Comparison of ENCODE assay signal across 13 cellular contexts in the genomic region with DNA sequence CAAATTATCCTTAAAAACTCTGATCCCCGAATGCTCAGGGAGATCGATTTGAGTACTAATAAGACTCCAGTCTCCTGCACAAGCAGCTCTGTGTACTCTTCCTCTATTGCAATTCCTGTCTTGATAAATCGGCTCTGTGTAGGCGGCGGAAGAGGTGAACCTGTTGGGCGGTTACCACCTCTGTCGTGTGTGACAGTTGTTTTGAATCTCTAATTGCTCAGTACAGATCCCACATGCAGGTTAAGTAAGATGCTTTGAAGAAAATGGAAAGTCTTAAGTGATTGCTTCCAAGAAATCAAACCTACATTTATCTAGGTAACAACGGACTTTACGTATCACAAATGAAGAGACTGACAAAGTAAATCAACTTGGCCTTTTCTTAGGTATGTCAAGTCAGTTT. TPM values are rescaled to one million over a fixed set of nuclear protein-coding genes. Genes with fewer than 3 reads are reported as not detected.
DNase-seq lines count a peak whose midpoint lies in the region; ATAC-seq and TF ChIP-seq lines count a peak whose summit lies in the region.
"Had no signal": no experiment of that assay in that cellular context is flagged by ENCODE, and none has a peak within 500 bp of the region (broad histone marks: within the 10 kb centered on the region; RNA-seq: fewer than 3 reads in every experiment).

No MANE protein-coding gene starts in this region.

- no peak for TF ChIP-seq CTCF in CD8-positive, alpha-beta T cell (IDR thresholded peaks at IDR 0.05)
- no peak for TF ChIP-seq CTCF in hepatocyte (IDR thresholded peaks at IDR 0.05; ENCODE audit: poor library complexity)
- TF ChIP-seq CTCF in A673 (conservative IDR thresholded peaks at IDR 0.05; ENCODE audit: low read depth, low read length) = no peak

- H3K4me1 ChIP-seq in CD8-positive, alpha-beta T cell (ENCODE audit: insufficient read depth, low read length) = no peaks in the 10 kb centered on the region
- H3K4me1 ChIP-seq in hepatocyte (ENCODE audit: insufficient read depth) (no peaks in the 10 kb centered on the region), A673 (ENCODE audit: insufficient read depth, low read length, poor library complexity, severe bottlenecking) (no peaks in the 10 kb centered on the region)
- H3K4me1 ChIP-seq: parathyroid adenoma had no signal

- BruUV-seq in A673 (replicated peaks; lab: Mats Ljungman, UMichigan) = no TSS peak

- H3K4me2 ChIP-seq in hepatocyte = no peak overlapping the region

- H3K27ac Mint-ChIP-seq in CD8-positive, alpha-beta T cell = peak overlapping the region; percentile 81

- H3K4me1 Mint-ChIP-seq in CD8-positive, alpha-beta T cell (ENCODE audit: low read depth) = peaks cover 7% of the 10 kb centered on the region

- H3K4me3 ChIP-seq in CD8-positive, alpha-beta T cell (ENCODE audit: low read depth, low read length) = no peak overlapping the region
- no peak overlapping the region for H3K4me3 ChIP-seq in hepatocyte
- H3K4me3 ChIP-seq in A673 (ENCODE audit: low read depth, low read length, poor library complexity, severe bottlenecking) = no peak overlapping the region

- 95% methylated on average over 9 of the region's 9 CpGs for WGBS in hepatocyte (ENCODE audit: low lambda C conversion rate, missing lambda C conversion rate)

- no peak overlapping the region for H2AFZ ChIP-seq in hepatocyte
- H2AFZ ChIP-seq: parathyroid adenoma had no signal

- H3K27me3 Mint-ChIP-seq in CD8-positive, alpha-beta T cell (ENCODE audit: low read depth) = no peaks in the 10 kb centered on the region

- no peak overlapping the region for H3K4me3 Mint-ChIP-seq in CD8-positive, alpha-beta T cell

- no peaks in the 10 kb centered on the region for H3K9me2 ChIP-seq in hepatocyte (replicated peaks; ENCODE audit: insufficient read depth)

- H3K27me3 ChIP-seq in CD8-positive, alpha-beta T cell (ENCODE audit: insufficient read depth, low read length) = no peaks in the 10 kb centered on the region
- H3K27me3 ChIP-seq in hepatocyte (no peaks in the 10 kb centered on the region), A673 (replicated peaks; ENCODE audit: insufficient read depth, low read depth, low read length, poor library complexity) (no peaks in the 10 kb centered on the region)

- H4K20me1 ChIP-seq in hepatocyte (ENCODE audit: insufficient read depth, poor library complexity, severe bottlenecking) = no peaks in the 10 kb centered on the region

- peak in 2 of 7 experiments; percentile 4 to 24 for DNase-seq in CD8-positive, alpha-beta T cell
- peak; percentile 49 to 53 for DNase-seq in activated CD4-positive, alpha-beta T cell treated with anti-CD3 and anti-CD28 coated beads for 24 hours (ENCODE audit: low read depth in 2 of 2)
- DNase-seq in activated naive CD4-positive, alpha-beta T cell treated with Interleukin-2 at 50 U/mL for 16 hours = peak; percentile 75
- peak; percentile 24 to 26 for DNase-seq in stimulated activated CD4-positive, alpha-beta T cell treated with anti-CD3 and anti-CD28 coated beads, Interleukin-15, amount 100 ng/mL, for 1 hour (ENCODE audit: low read depth in 1 of 2, low spot score in 1 of 2)
- no peak for DNase-seq in cerebellar cortex (ENCODE audit: low spot score)
- DNase-seq in NOMO-1 treated with dmso at 0.1 percent for 144 hours (lab: John Stamatoyannopoulos, UW; ENCODE audit: unreplicated experiment) = no peak
- no peak for DNase-seq in hepatocyte (ENCODE audit: low spot score)
- DNase-seq in A673 (ENCODE audit: low spot score) = no peak
- DNase-seq: activated CD8-positive, alpha-beta memory T cell treated with anti-CD3 and anti-CD28 coated beads, Interleukin-2, amount 50 U/mL, for 48 hours; DMS79 treated with DMSO at 0.1 percent for 48 hours; NCI-H1436 treated with DMSO at 0.1 percent for 48 hours; NCI-H82 had no signal

- ATAC-seq in CD8-positive, alpha-beta T cell = peak; percentile 44

- intact Hi-C loops in CD8-positive, alpha-beta T cell (cut with DNase I, micrococcal nuclease) = loop anchor here (2.0 kb wide), 2 partner anchors 82 to 86 kb away; no protein-coding TSS in a partner anchor
- intact Hi-C loops in A673 (cut with micrococcal nuclease; ENCODE audit: unreplicated experiment) = no loop called here

- H3K36me3 Mint-ChIP-seq in CD8-positive, alpha-beta T cell = peaks cover 76% of the 10 kb centered on the region

- POLR2A ChIA-PET in CD8-positive, alpha-beta T cell (lab: Charles Lee) = no interaction called here
- POLR2A ChIA-PET in A673 (lab: Charles Lee; ENCODE audit: low non-redundant PET) = no interaction called here

- CTCF ChIA-PET in CD8-positive, alpha-beta T cell (lab: Charles Lee) = no interaction called here
- CTCF ChIA-PET in A673 (lab: Charles Lee) = no interaction called here

- no peaks in the 10 kb centered on the region for H3K9me3 Mint-ChIP-seq in CD8-positive, alpha-beta T cell

- no peaks in the 10 kb centered on the region for H3K79me2 ChIP-seq in hepatocyte
- H3K79me2 ChIP-seq: parathyroid adenoma had no signal

- no peaks in the 10 kb centered on the region for H3K36me3 ChIP-seq in CD8-positive, alpha-beta T cell (ENCODE audit: insufficient read depth, low read length)
- H3K36me3 ChIP-seq in hepatocyte (replicated peaks; ENCODE audit: insufficient read depth, low read depth) (no peaks in the 10 kb centered on the region), A673 (ENCODE audit: insufficient read depth, low read length, poor library complexity, severe bottlenecking) (no peaks in the 10 kb centered on the region)

- H3K9me3 ChIP-seq in CD8-positive, alpha-beta T cell (ENCODE audit: low read length) = no peaks in the 10 kb centered on the region
- H3K9me3 ChIP-seq in hepatocyte (ENCODE audit: low read depth) (no peaks in the 10 kb centered on the region), A673 (ENCODE audit: low read depth, low read length, poor library complexity, severe bottlenecking) (no peaks in the 10 kb centered on the region)

- H3K27ac ChIP-seq in CD8-positive, alpha-beta T cell (ENCODE audit: low read depth, low read length) = no peak overlapping the region
- H3K27ac ChIP-seq in hepatocyte = no peak overlapping the region
- H3K27ac ChIP-seq in A673 (ENCODE audit: low read depth, low read length, poor library complexity, severe bottlenecking) = no peak overlapping the region
- H3K27ac ChIP-seq: parathyroid adenoma had no signal

RNA-seq across cellular contexts. Expression of gene COA6, which starts 35.5 kb away (rescaled TPM):
- 1 to 10 TPM; 7.2 to 8.9 TPM for total RNA-seq in CD8-positive, alpha-beta T cell
- total RNA-seq in hepatocyte = 48.6 and 67.8 TPM in 2 replicates
- polyA plus RNA-seq in hepatocyte = 67.3 and 82.9 TPM in 2 replicates
- 75.3 and 88.4 TPM in 2 replicates for total RNA-seq in A673 (2021)

Comparison
In these comparisons a context has a peak if more than half of its experiments do, and no peak if none do; other contexts are left out.
1. DNase-seq: peak in activated CD4-positive, alpha-beta T cell treated with anti-CD3 and anti-CD28 coated beads for 24 hours (2 of 2), activated naive CD4-positive, alpha-beta T cell treated with Interleukin-2 at 50 U/mL for 16 hours (single experiment) and stimulated activated CD4-positive, alpha-beta T cell treated with anti-CD3 and anti-CD28 coated beads, Interleukin-15, amount 100 ng/mL, for 1 hour (2 of 2); none in cerebellar cortex (single experiment), NOMO-1 treated with dmso at 0.1 percent for 144 hours (single experiment), hepatocyte (single experiment) and A673 (single experiment).